Comparison of ENCODE assay signal across 28 cellular contexts in the genomic region with DNA sequence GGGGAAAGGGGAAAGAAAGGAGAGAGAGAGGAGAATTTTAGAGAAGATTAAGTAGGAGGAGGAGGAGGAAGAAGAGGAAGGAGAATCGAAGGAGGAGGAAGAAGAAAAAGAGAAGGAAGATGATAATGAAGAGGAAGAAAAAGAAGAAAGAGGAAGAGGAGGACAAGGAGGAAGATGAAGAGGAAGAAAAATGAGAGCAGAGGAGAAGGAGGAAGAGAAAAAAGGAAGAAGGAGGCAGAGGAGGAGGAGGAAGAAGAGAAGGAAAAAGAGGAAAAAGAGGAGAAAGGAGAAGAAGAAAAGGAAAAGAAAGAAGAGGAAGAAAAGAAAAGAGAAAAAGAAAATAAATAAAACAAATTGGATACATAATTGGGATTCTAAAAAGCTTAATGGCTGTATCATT.
"Had no signal": no experiment of that assay in that cellular context is flagged by ENCODE, and none has a peak within 500 bp of the region (broad histone marks: within the 10 kb centered on the region; RNA-seq: fewer than 3 reads in every experiment).

No MANE protein-coding gene starts in this region.

- H3K4me1 ChIP-seq: neural progenitor cell, parathyroid adenoma, psoas muscle, right lobe of liver, stomach, tibial nerve, upper lobe of left lung, vagina had no signal

- ATAC-seq: naive thymus-derived CD4-positive, alpha-beta T cell; natural killer cell; psoas muscle; right cardiac atrium; right lobe of liver; stimulated activated effector memory CD8-positive, alpha-beta T cell treated with anti-CD3 and anti-CD28 coated beads, Interleukin-12 subunit alpha, Interleukin-12 subunit beta, amount 100 ng/mL, for 72 hours; stimulated activated naive B cell treated with anti-CD40 and anti-IgM and Interleukin-4, amounts not matched to agents 10 μg/mL and 1 μg/mL and 100 μg/mL, for 72 hours had no signal

- DNase-seq: naive thymus-derived CD4-positive, alpha-beta T cell; natural killer cell; occipital lobe; ovary; posterior cingulate gyrus; psoas muscle; right cardiac atrium; right lobe of liver; sigmoid colon; small intestine; stimulated activated CD4-positive, alpha-beta T cell treated with anti-CD3 and anti-CD28 coated beads, Interleukin-15, amount 100 ng/mL, for 24 hours; stimulated activated CD4-positive, alpha-beta T cell treated with anti-CD3 and anti-CD28 coated beads, Interleukin-2, amount 100 ng/mL, for 24 hours; stimulated activated CD4-positive, alpha-beta T cell treated with anti-CD3 and anti-CD28 coated beads, Interleukin-2, amount 100 ng/mL, for 48 hours; stimulated activated CD4-positive, alpha-beta T cell treated with anti-CD3 and anti-CD28 coated beads, Interleukin-4, amount 100 ng/mL, for 24 hours; stimulated activated naive B cell treated with anti-CD40 and anti-IgM and Interleukin-4, amounts not matched to agents 10 μg/mL and 1 μg/mL and 100 μg/mL, for 72 hours; stimulated activated naive CD4-positive, alpha-beta T cell treated with Interleukin-2 at 50 U/mL for 16 hours; stomach; thyroid gland; trophoblast cell; upper lobe of left lung had no signal

- H3K4me3 ChIP-seq: neural progenitor cell, ovary, psoas muscle, right lobe of liver, sigmoid colon, stomach, thoracic aorta, thyroid gland, tibial nerve, upper lobe of left lung, vagina had no signal

- H3K4me3 Mint-ChIP-seq: naive thymus-derived CD4-positive, alpha-beta T cell; natural killer cell; nephron; neural progenitor cell; stimulated activated effector memory CD8-positive, alpha-beta T cell treated with anti-CD3 and anti-CD28 coated beads, Interleukin-12 subunit alpha, Interleukin-12 subunit beta, amount 100 ng/mL, for 72 hours; stimulated activated naive B cell treated with anti-CD40 and anti-IgM and Interleukin-4, amounts not matched to agents 10 μg/mL and 1 μg/mL and 100 μg/mL, for 72 hours had no signal

- H3K9me3 ChIP-seq: ovary, psoas muscle, right lobe of liver, sigmoid colon, stomach, thoracic aorta, thyroid gland, tibial nerve, upper lobe of left lung, vagina had no signal

- H3K4me1 Mint-ChIP-seq: naive thymus-derived CD4-positive, alpha-beta T cell; natural killer cell; stimulated activated effector memory CD8-positive, alpha-beta T cell treated with anti-CD3 and anti-CD28 coated beads, Interleukin-12 subunit alpha, Interleukin-12 subunit beta, amount 100 ng/mL, for 72 hours; stimulated activated naive B cell treated with anti-CD40 and anti-IgM and Interleukin-4, amounts not matched to agents 10 μg/mL and 1 μg/mL and 100 μg/mL, for 72 hours had no signal

- H3K36me3 ChIP-seq: neural progenitor cell, ovary, right lobe of liver, sigmoid colon, stomach, thoracic aorta, thyroid gland, tibial nerve, upper lobe of left lung, vagina had no signal

- H3K27ac Mint-ChIP-seq: naive thymus-derived CD4-positive, alpha-beta T cell; natural killer cell; nephron; neural progenitor cell; progenitor cell of endocrine pancreas; stimulated activated effector memory CD8-positive, alpha-beta T cell treated with anti-CD3 and anti-CD28 coated beads, Interleukin-12 subunit alpha, Interleukin-12 subunit beta, amount 100 ng/mL, for 72 hours; stimulated activated naive B cell treated with anti-CD40 and anti-IgM and Interleukin-4, amounts not matched to agents 10 μg/mL and 1 μg/mL and 100 μg/mL, for 72 hours had no signal

- H3K9me3 Mint-ChIP-seq: natural killer cell; stimulated activated effector memory CD8-positive, alpha-beta T cell treated with anti-CD3 and anti-CD28 coated beads, Interleukin-12 subunit alpha, Interleukin-12 subunit beta, amount 100 ng/mL, for 72 hours; stimulated activated naive B cell treated with anti-CD40 and anti-IgM and Interleukin-4, amounts not matched to agents 10 μg/mL and 1 μg/mL and 100 μg/mL, for 72 hours had no signal

- H3K27me3 ChIP-seq: neural progenitor cell, ovary, right lobe of liver, sigmoid colon, thyroid gland, tibial nerve, upper lobe of left lung, vagina had no signal

- H3K27ac ChIP-seq: neural progenitor cell, ovary, parathyroid adenoma, psoas muscle, right lobe of liver, sigmoid colon, stomach, thoracic aorta, thyroid gland, tibial nerve, upper lobe of left lung, vagina had no signal
